In the genomic region with DNA sequence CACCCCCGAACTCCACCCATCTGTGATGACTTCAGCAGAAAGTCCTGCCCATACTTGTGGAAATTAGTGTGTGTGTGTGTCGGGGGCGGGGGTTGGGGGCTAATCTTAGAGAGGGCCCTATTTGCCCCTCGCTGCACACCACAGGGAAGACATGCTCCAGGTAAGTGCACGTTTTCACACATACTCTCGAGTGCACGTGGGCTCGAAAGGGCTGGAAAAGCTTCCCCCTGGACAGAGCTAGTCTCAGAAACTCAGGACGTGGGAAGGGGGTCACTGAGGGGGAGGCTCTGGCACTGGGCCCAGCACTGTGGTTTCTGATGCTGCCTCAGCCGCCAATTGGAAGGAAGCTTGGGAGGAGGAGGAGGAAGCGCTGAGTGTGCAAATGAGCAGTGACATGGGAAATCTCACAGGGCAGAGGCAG, we compare ENCODE assay signal across 1 cellular context.
TF ChIP-seq lines count a peak whose summit lies in the region.

No MANE protein-coding gene starts in this region.

TF ChIP-seq in A549, 52 proteins besides CTCF, POLR2A, EP300 and RAD21 (continued from another document):
- no peak for TF ChIP-seq HMGXB4 (CRISPR knock-in tag; IDR thresholded peaks at IDR 0.05; ENCODE audit: borderline replicate concordance)
- TF ChIP-seq CHD2 (IDR thresholded peaks at IDR 0.05; ENCODE audit: low read length, partially characterized antibody) = no peak
